Comparison of ENCODE assay signal across 34 cellular contexts in genomic region chr12:2936301-2936700, GRCh38.
"Had no signal": no experiment of that assay in that cellular context is flagged by ENCODE, and none has a peak within 500 bp of the region (broad histone marks: within the 10 kb centered on the region; RNA-seq: fewer than 3 reads in every experiment).

No MANE protein-coding gene starts in this region.

- H3K9ac ChIP-seq: KMS-11 had no signal

- H3K9me3 ChIP-seq: MG63 had no signal

- DNase-seq: Karpas-422, Kasumi-1, KG1, MG63, MM.1S, MV-4-11, NCI-H1048, NCI-H1092, NCI-H1092 treated with DMSO at 0.1 percent for 48 hours, NCI-H1105, NCI-H1105 treated with DMSO at 0.1 percent for 48 hours, NCI-H1417, NCI-H1417 treated with DMSO at 0.1 percent for 48 hours, NCI-H1436, NCI-H1436 treated with DMSO at 0.1 percent for 48 hours, NCI-H146, NCI-H1694, NCI-H1694 treated with DMSO at 0.1 percent for 48 hours, NCI-H187, NCI-H187 treated with DMSO at 0.1 percent for 48 hours, NCI-H1930, NCI-H2029, NCI-H2029 treated with DMSO at 0.1 percent for 48 hours, NCI-H2081, NCI-H2081 treated with DMSO at 0.1 percent for 48 hours, NCI-H2107, NCI-H2171, NCI-H2171 treated with DMSO at 0.1 percent for 48 hours, NCI-H2227 treated with DMSO at 0.1 percent for 48 hours, NCI-H226, NCI-H345, NCI-H446, NCI-H446 treated with DMSO at 0.1 percent for 48 hours had no signal

- H3K4me3 ChIP-seq: MG63 had no signal

- H3K27me3 ChIP-seq: MG63 had no signal

- H3K27ac ChIP-seq: KMS-11 had no signal
